Comparison of ENCODE assay signal across 20 cellular contexts in the genomic region with DNA sequence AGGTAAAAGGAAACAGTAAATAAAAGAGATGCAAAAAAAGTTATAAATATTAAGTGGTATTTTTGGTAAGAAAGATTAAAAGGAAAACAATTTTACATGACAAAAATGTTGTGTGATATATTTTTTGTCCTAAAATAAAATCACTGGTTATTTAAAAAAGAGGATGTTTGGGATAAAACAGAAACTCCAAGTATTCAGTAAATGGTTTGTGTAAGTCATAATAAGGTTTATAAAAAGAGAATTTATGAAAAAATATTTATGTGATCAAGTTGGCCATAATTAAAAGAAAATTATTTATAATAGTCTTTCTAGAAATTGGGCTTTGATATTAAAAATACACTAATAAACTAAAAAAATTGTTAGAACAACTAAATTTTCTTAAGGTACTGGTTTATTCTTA. TPM values are rescaled to one million over a fixed set of nuclear protein-coding genes. Genes with fewer than 3 reads are reported as not detected.
DNase-seq lines count a peak whose midpoint lies in the region; ATAC-seq, FAIRE-seq and TF ChIP-seq lines count a peak whose summit lies in the region.
"Had no signal": no experiment of that assay in that cellular context is flagged by ENCODE, and none has a peak within 500 bp of the region (broad histone marks: within the 10 kb centered on the region; RNA-seq: fewer than 3 reads in every experiment).

No MANE protein-coding gene starts in this region.

- CTCF ChIA-PET in HEK293 (lab: Yijun Ruan, JAX): no interaction called here

- H3K27ac ChIP-seq in HEK293 (ENCODE audit: extremely low read depth, low read depth, low read length) (no peak overlapping the region), pancreas (no peak overlapping the region), esophagus squamous epithelium (no peak overlapping the region)
- H3K27ac ChIP-seq: GM23248 had no signal

- H3K27me3 ChIP-seq in pancreas: no peaks in the 10 kb centered on the region
- H3K27me3 ChIP-seq in esophagus squamous epithelium: no peaks in the 10 kb centered on the region

- ATAC-seq in pancreas: no peak
- ATAC-seq in activated T-cell treated with anti-CD3 and anti-CD28 coated beads, Interleukin-2, amount 50 U/mL, for 4 hours: no peak

- no peak overlapping the region for H3K4me3 ChIP-seq in HEK293 (ENCODE audit: low read depth, low read length)
- no peak overlapping the region for H3K4me3 ChIP-seq in pancreas
- no peak overlapping the region for H3K4me3 ChIP-seq in esophagus squamous epithelium
- H3K4me3 ChIP-seq: GM23248 had no signal

- H3K4me1 Mint-ChIP-seq in activated T-cell treated with anti-CD3 and anti-CD28 coated beads, Interleukin-2, amount 50 U/mL, for 4 hours (ENCODE audit: low read depth): no peaks in the 10 kb centered on the region
- H3K4me1 Mint-ChIP-seq: CD4-positive, alpha-beta memory T cell had no signal

- H3K36me3 Mint-ChIP-seq in activated T-cell treated with anti-CD3 and anti-CD28 coated beads, Interleukin-2, amount 50 U/mL, for 4 hours (ENCODE audit: insufficient read depth): no peaks in the 10 kb centered on the region
- H3K36me3 Mint-ChIP-seq: CD4-positive, alpha-beta memory T cell had no signal

- H3K4me1 ChIP-seq in HEK293 (ENCODE audit: control insufficient read depth, insufficient read depth, low read length): no peaks in the 10 kb centered on the region
- H3K4me1 ChIP-seq in pancreas: no peaks in the 10 kb centered on the region
- H3K4me1 ChIP-seq in esophagus squamous epithelium: no peaks in the 10 kb centered on the region

- H3K9me3 Mint-ChIP-seq in activated T-cell treated with anti-CD3 and anti-CD28 coated beads, Interleukin-2, amount 50 U/mL, for 4 hours: no peaks in the 10 kb centered on the region
- H3K9me3 Mint-ChIP-seq: CD4-positive, alpha-beta memory T cell had no signal

- POLR2A ChIA-PET in HEK293 (lab: Yijun Ruan, JAX): no interaction called here

- no peaks in the 10 kb centered on the region for H3K9me3 ChIP-seq in HEK293 (ENCODE audit: control insufficient read depth, insufficient read depth, low read depth, low read length)
- no peaks in the 10 kb centered on the region for H3K9me3 ChIP-seq in pancreas
- no peaks in the 10 kb centered on the region for H3K9me3 ChIP-seq in esophagus squamous epithelium

- FAIRE-seq in endometrium (lab: Jason Lieb, UNC) (peak; percentile 81), pancreas (lab: Jason Lieb, UNC) (peak; percentile 92)
- FAIRE-seq: GM12891, GM18507, H1 had no signal

- no peaks in the 10 kb centered on the region for H3K36me3 ChIP-seq in HEK293 (ENCODE audit: control insufficient read depth in 2 of 2, insufficient read depth in 1 of 2, low read length in 2 of 2)
- H3K36me3 ChIP-seq in pancreas: no peaks in the 10 kb centered on the region
- H3K36me3 ChIP-seq in esophagus squamous epithelium: no peaks in the 10 kb centered on the region

- DNase-seq in pancreas (no peak), NOMO-1 (lab: John Stamatoyannopoulos, UW; ENCODE audit: unreplicated experiment in 2 of 2) (no peak), esophagus squamous epithelium (lab: John Stamatoyannopoulos, UW) (no peak)
- no peak for DNase-seq in activated T-cell treated with anti-CD3 and anti-CD28 coated beads, Interleukin-2, amount 50 U/mL, for 4 hours
- DNase-seq: 8988T; C1 segment of cervical spinal cord; Calu3; CD4-positive, alpha-beta memory T cell; COR-L47; DMS53; DMS79 treated with DMSO at 0.1 percent for 48 hours; GF-D8; GM23248; H7; HCEC 1CT had no signal

- intact Hi-C loops in pancreas (cut with DNase I) (no loop called here), esophagus squamous epithelium (cut with DNase I) (no loop called here)

- peaks cover 8% of the 10 kb centered on the region for H3K27me3 Mint-ChIP-seq in activated T-cell treated with anti-CD3 and anti-CD28 coated beads, Interleukin-2, amount 50 U/mL, for 4 hours (ENCODE audit: low read depth)

- no peak for TF ChIP-seq POLR2A in esophagus squamous epithelium (IDR thresholded peaks at IDR 0.05)

- TF ChIP-seq CTCF in HEK293 (tag by site-specific recombination; IDR thresholded peaks at IDR 0.05) (no peak), pancreas (IDR thresholded peaks at IDR 0.05) (no peak), esophagus squamous epithelium (IDR thresholded peaks at IDR 0.05) (no peak)

- H3K4me3 Mint-ChIP-seq in activated T-cell treated with anti-CD3 and anti-CD28 coated beads, Interleukin-2, amount 50 U/mL, for 4 hours: no peak overlapping the region
- H3K4me3 Mint-ChIP-seq: CD4-positive, alpha-beta memory T cell had no signal

TF ChIP-seq in HEK293, 187 proteins besides CTCF, POLR2A, EP300 and RAD21:
- no peak for TF ChIP-seq ZNF211 (tag by site-specific recombination; IDR thresholded peaks at IDR 0.05; ENCODE audit: low read depth)
- TF ChIP-seq SETDB1 (IDR thresholded peaks at IDR 0.05; ENCODE audit: insufficient read length, low read length): peak; percentile 97
TF ChIP-seq in HEK293: peak in this region for 1.

RNA-seq across cellular contexts. Expression of a gene that starts 38.2 kb away (rescaled TPM):
- total RNA-seq in pancreas (1 to 10 TPM; 1.3 to 3.5 (median 2.4) TPM), esophagus squamous epithelium (10 to 100 TPM in 3 of 4 donors, 1 to 10 TPM in 1; 6.6 to 22.8 (median 22.1) TPM)
- 1 to 10 TPM; 2.9 to 4.1 TPM for polyA plus RNA-seq in pancreas
- total RNA-seq in activated T-cell treated with anti-CD3 and anti-CD28 coated beads, Interleukin-2, amount 50 U/mL, for 4 hours: 10 to 100 TPM; 27.9 to 40.7 (median 35.1) TPM
